8 cellular contexts compared by ENCODE assay signal in the genomic region with DNA sequence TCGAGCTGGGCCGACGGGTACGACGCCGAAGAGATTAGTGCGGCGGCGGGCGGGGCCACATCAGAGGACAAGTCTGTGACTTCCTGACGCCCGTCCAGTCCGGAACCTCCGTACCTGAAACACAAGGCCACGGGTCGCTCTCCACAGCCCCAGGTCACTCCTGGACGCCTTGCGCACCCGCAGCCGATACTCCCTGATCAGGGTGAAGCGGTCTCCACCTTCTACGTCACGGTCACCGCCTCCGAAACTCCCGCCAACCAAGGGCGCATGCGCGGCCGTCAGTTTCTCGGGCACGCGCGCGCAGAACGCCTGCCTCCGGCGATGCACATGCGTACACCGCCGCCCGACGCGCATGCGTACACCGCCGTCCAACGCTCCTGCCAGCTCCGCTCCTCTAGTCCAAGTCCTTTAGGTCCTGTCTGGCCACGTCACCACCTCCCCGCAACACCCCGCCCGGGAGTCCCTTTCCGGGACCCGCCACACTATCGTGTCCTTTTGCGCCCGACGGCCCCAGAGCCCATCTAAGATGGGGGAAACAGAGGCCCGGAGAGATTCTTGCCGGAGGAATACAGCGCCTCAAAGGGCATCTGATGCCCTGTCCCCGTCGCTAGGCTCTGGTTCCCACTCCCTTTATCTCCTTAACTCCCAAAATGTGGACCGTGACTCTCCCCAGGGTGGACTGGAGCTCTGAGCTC. TPM values are rescaled to one million over a fixed set of nuclear protein-coding genes. Genes with fewer than 3 reads are reported as not detected.
DNase-seq lines count a peak whose midpoint lies in the region; ATAC-seq, FAIRE-seq and TF ChIP-seq lines count a peak whose summit lies in the region.

Gene DSN1 (minus strand): TSS at position 216 of the 695 bp plus-strand sequence. CDS start 2,305 bp downstream, outside the sequence.

- no CpG with 5 or more reads among the region's 65 CpGs for WGBS in trophoblast cell (ENCODE audit: extremely low coverage, insufficient coverage, insufficient read length)
- 0% methylated on average over 5 to 45 of the region's 65 CpGs for WGBS in transverse colon (ENCODE audit: low coverage in 1 of 2), 2 donors

- H3K4me1 ChIP-seq in adipocyte (ENCODE audit: control insufficient read depth, insufficient read depth, low read length) (peaks cover 21% of the 10 kb centered on the region), trophoblast cell (ENCODE audit: control insufficient read depth in 1 of 2, insufficient read depth in 2 of 2, low read length in 2 of 2) (no peaks in the 10 kb centered on the region), transverse colon (peaks cover 6 to 32% (median 15%) of the 10 kb centered on the region in 4 donors)

- H3K18ac ChIP-seq in trophoblast cell (ENCODE audit: low read length), result peak within 1 kb of the TSS; percentile 86

- H2BK12ac ChIP-seq in trophoblast cell (ENCODE audit: low read length), result no peak within 1 kb of the TSS

- H3K36me3 ChIP-seq in adipocyte (ENCODE audit: control insufficient read depth, insufficient read depth, low read length, severe bottlenecking) (peaks cover 5% of the 10 kb centered on the region), trophoblast cell (ENCODE audit: control insufficient read depth in 1 of 2, insufficient read depth in 2 of 2, low read length in 2 of 2) (peaks cover 3 to 7% of the 10 kb centered on the region in 2 experiments), transverse colon (no peaks in the 10 kb centered on the region)

- H3K9me3 ChIP-seq in adipocyte (ENCODE audit: control insufficient read depth, low read length) (no peaks in the 10 kb centered on the region), trophoblast cell (ENCODE audit: insufficient read depth, low read depth, low read length) (no peaks in the 10 kb centered on the region), transverse colon (no peaks in the 10 kb centered on the region)

- DNase-seq in GM12892 (ENCODE audit: insufficient read length), result peak; percentile 88
- DNase-seq in NCI-H1436 treated with DMSO at 0.1 percent for 48 hours (lab: John Stamatoyannopoulos, UW), result peak; percentile 88
- peak; percentile 95 for DNase-seq in T follicular helper cell (ENCODE audit: low read depth)
- DNase-seq in adipocyte (ENCODE audit: low read depth), result peak; percentile 99
- DNase-seq in cardiac septum (ENCODE audit: low spot score), result peak; percentile 99
- peak; percentile 99 to 100 for DNase-seq in trophoblast cell
- DNase-seq in transverse colon, result peak; percentile 99

- H3K27me3 ChIP-seq in adipocyte (replicated peaks; ENCODE audit: control insufficient read depth, insufficient read depth, low read length) (no peaks in the 10 kb centered on the region), trophoblast cell (ENCODE audit: insufficient read depth, low read length) (no peaks in the 10 kb centered on the region), transverse colon (no peaks in the 10 kb centered on the region)

- peak within 1 kb of the TSS; percentile 98 for H4K8ac ChIP-seq in trophoblast cell (ENCODE audit: low read depth, low read length)

- H3K4me2 ChIP-seq in trophoblast cell (ENCODE audit: low read length), result peak within 1 kb of the TSS; percentile 84

- H2AFZ ChIP-seq in trophoblast cell (ENCODE audit: insufficient read depth, low read length, poor library complexity), result peak within 1 kb of the TSS; percentile 94

- peak within 1 kb of the TSS; percentile 97 for H4K91ac ChIP-seq in trophoblast cell (ENCODE audit: low read depth, low read length)

- H3K23ac ChIP-seq in trophoblast cell (ENCODE audit: low read length), result no peak within 1 kb of the TSS

- H3K79me1 ChIP-seq in trophoblast cell (ENCODE audit: low read length), result peaks cover 9% of the 10 kb centered on the region

- in situ Hi-C loops in transverse colon (cut with MboI; ENCODE audit: low pct_ligation_motif_present in 1 of 4, low pct_unique_long_range_greater_than_20kb in 1 of 4, low sequenced_read_pairs in 3 of 4), result loop anchor here in 1 of 4 donors (25.0 kb wide), 1 partner anchor 211 kb away; the partner anchor contains the start of gene TGIF2

- H2AK5ac ChIP-seq in trophoblast cell (ENCODE audit: low read length), result peak within 1 kb of the TSS; percentile 67

- TF ChIP-seq EP300 in transverse colon (IDR thresholded peaks at IDR 0.05; ENCODE audit: low read depth), result no peak

- H3K27ac ChIP-seq in trophoblast cell (ENCODE audit: low read depth, low read length) (peak within 1 kb of the TSS; percentile 70), transverse colon (peak within 1 kb of the TSS; percentile 93 to 99 (median 97))

- no peak for TF ChIP-seq CTCF in transverse colon (IDR thresholded peaks at IDR 0.05)

- H4K12ac ChIP-seq in trophoblast cell (ENCODE audit: low read depth, low read length), result peak within 1 kb of the TSS; percentile 94

- ATAC-seq in HG02840 (IDR thresholded peaks at IDR 0.05; ENCODE audit: low FRiP score, unreplicated experiment), result peak; percentile 77

- H3K4me3 ChIP-seq in adipocyte (ENCODE audit: low read length) (peak within 1 kb of the TSS; percentile 94), trophoblast cell (ENCODE audit: low read depth, low read length) (peak within 1 kb of the TSS; percentile 81), transverse colon (peak within 1 kb of the TSS; percentile 52 to 92 (median 61))

- intact Hi-C loops in cardiac septum (cut with DNase I), result loop anchor here (1.0 kb wide), 1 partner anchor 89 kb away; no protein-coding TSS in a partner anchor
- intact Hi-C loops in transverse colon (cut with DNase I; ENCODE audit: low total_unique reads), result no loop called here

- H2BK5ac ChIP-seq in trophoblast cell (ENCODE audit: low read depth, low read length, poor library complexity), result peak within 1 kb of the TSS; percentile 88

- TF ChIP-seq POLR2A in GM12892 (IDR thresholded peaks at IDR 0.05; ENCODE audit: low read depth, low read length) (peak; percentile 81; the same call in 1 of the 2 replicates), transverse colon (IDR thresholded peaks at IDR 0.05) (peak; percentile 84)

- H2BK120ac ChIP-seq in trophoblast cell (ENCODE audit: insufficient read depth, low read length, poor library complexity), result peak within 1 kb of the TSS; percentile 77

- H3K79me2 ChIP-seq in trophoblast cell (ENCODE audit: control insufficient read depth, insufficient read depth, low read length, poor library complexity), result peaks cover 8% of the 10 kb centered on the region

- FAIRE-seq in GM12892 (lab: Jason Lieb, UNC), result peak; percentile 97

- peak within 1 kb of the TSS; percentile 92 for H3K14ac ChIP-seq in trophoblast cell (ENCODE audit: low read length)

- peak within 1 kb of the TSS; percentile 97 for H3K9ac ChIP-seq in adipocyte (ENCODE audit: low read length)
- peak within 1 kb of the TSS; percentile 96 for H3K9ac ChIP-seq in trophoblast cell (ENCODE audit: low read length)

- H3K4ac ChIP-seq in trophoblast cell (ENCODE audit: low read depth, low read length), result peak within 1 kb of the TSS; percentile 73

RNA-seq across cellular contexts. Expression of gene DSN1, which starts in this region (rescaled TPM):
- 20.4 TPM for polyA plus RNA-seq in GM12892 (2012; ENCODE audit: missing spikeins)
- total RNA-seq in cardiac septum (3.8 TPM), transverse colon (1 to 10 TPM in 3 of 4 donors, under 1 TPM in 1; 0.40 to 9.8 (median 5.1) TPM)
- 17.6 and 18.6 TPM in 2 replicates for polyA plus RNA-seq in trophoblast cell (2013)

Comparison
In these comparisons a context has a peak if more than half of its experiments do, and no peak if none do; other contexts are left out.
1. Peak in every context shown above with its lines: DNase-seq, ATAC-seq, H3K4me3 ChIP-seq and H3K27ac ChIP-seq.